13 cellular contexts compared by ENCODE assay signal in genomic region chrX:106649523-106650428, GRCh38. TPM values are rescaled to one million over a fixed set of nuclear protein-coding genes. Genes with fewer than 3 reads are reported as not detected.
DNase-seq lines count a peak whose midpoint lies in the region; ATAC-seq, FAIRE-seq and TF ChIP-seq lines count a peak whose summit lies in the region.
"Had no signal": no experiment of that assay in that cellular context is flagged by ENCODE, and none has a peak within 500 bp of the region (broad histone marks: within the 10 kb centered on the region; RNA-seq: fewer than 3 reads in every experiment).

No MANE protein-coding gene starts in this region.

- no peaks in the 10 kb centered on the region for H3K9me3 Mint-ChIP-seq in astrocyte (ENCODE audit: unreplicated experiment)
- H3K9me3 Mint-ChIP-seq: activated T-helper 1 cell treated with anti-CD3 and anti-CD28 coated beads, Interleukin-12 subunit alpha, Interleukin-12 subunit beta, Interleukin-2, Interleukin-4 antibody, amounts not matched to agents 30 ng/mL and 10 ng/mL and 1 ng/mL, durations not matched to agents 14 hours and 24 hours and 36 hours had no signal

- H3K36me3 ChIP-seq in astrocyte (ENCODE audit: insufficient read depth, low read length): no peaks in the 10 kb centered on the region
- H3K36me3 ChIP-seq in OCI-LY7 (ENCODE audit: insufficient read depth, low read length): peaks cover 20% of the 10 kb centered on the region; the same call in 1 of the 2 replicates
- H3K36me3 ChIP-seq: vagina had no signal

- no peak overlapping the region for H3K4me3 ChIP-seq in astrocyte (ENCODE audit: insufficient read depth, low read depth, low read length)
- no peak overlapping the region for H3K4me3 ChIP-seq in OCI-LY7 (ENCODE audit: low read depth, low read length, poor library complexity, severe bottlenecking)
- H3K4me3 ChIP-seq: vagina had no signal

- DNase-seq in astrocyte (ENCODE audit: low read depth) (no peak), left cardiac atrium (no peak), OCI-LY7 (ENCODE audit: low spot score) (no peak), NCI-H1048 (lab: John Stamatoyannopoulos, UW) (no peak), AG08396 (ENCODE audit: low spot score) (no peak)
- DNase-seq: cerebellar nuclear complex, NCI-H69 had no signal

- no peaks in the 10 kb centered on the region for H3K9me2 ChIP-seq in OCI-LY7 (ENCODE audit: insufficient read depth, low read length)

- H3K27ac ChIP-seq in astrocyte (ENCODE audit: low read depth, low read length) (no peak overlapping the region), OCI-LY7 (ENCODE audit: low read depth, low read length, poor library complexity, severe bottlenecking) (no peak overlapping the region)
- H3K27ac ChIP-seq: parathyroid adenoma, vagina had no signal

- H3K36me3 Mint-ChIP-seq in astrocyte (ENCODE audit: low read depth, unreplicated experiment): no peaks in the 10 kb centered on the region

- peak; percentile 89 for FAIRE-seq in astrocyte (lab: Jason Lieb, UNC)

- peaks cover 4% of the 10 kb centered on the region for H3K4me1 Mint-ChIP-seq in astrocyte (ENCODE audit: low read depth, unreplicated experiment)

- no peak overlapping the region for H2AFZ ChIP-seq in astrocyte (ENCODE audit: low read depth, low read length)
- no peak overlapping the region for H2AFZ ChIP-seq in OCI-LY7 (ENCODE audit: low read length)
- H2AFZ ChIP-seq: parathyroid adenoma had no signal

- H3K27ac Mint-ChIP-seq in astrocyte (ENCODE audit: unreplicated experiment): no peak overlapping the region
- H3K27ac Mint-ChIP-seq: activated T-helper 1 cell treated with anti-CD3 and anti-CD28 coated beads, Interleukin-12 subunit alpha, Interleukin-12 subunit beta, Interleukin-2, Interleukin-4 antibody, amounts not matched to agents 30 ng/mL and 10 ng/mL and 1 ng/mL, durations not matched to agents 14 hours and 24 hours and 36 hours had no signal

- H3K27me3 Mint-ChIP-seq in astrocyte (ENCODE audit: low read depth, unreplicated experiment): no peaks in the 10 kb centered on the region

- BruUV-seq in OCI-LY7 (replicated peaks; lab: Mats Ljungman, UMichigan): no TSS peak

- POLR2A ChIA-PET in OCI-LY7 (lab: Charles Lee): no interaction called here

- CTCF ChIA-PET in OCI-LY7 (lab: Charles Lee; ENCODE audit: unreplicated experiment): no interaction called here

- H3K4me2 ChIP-seq in astrocyte (ENCODE audit: low read length) (no peak overlapping the region), OCI-LY7 (ENCODE audit: low read length) (no peak overlapping the region)

- ATAC-seq in GM18867 (IDR thresholded peaks at IDR 0.05; ENCODE audit: unreplicated experiment) (peak; percentile 99), GM21447 (IDR thresholded peaks at IDR 0.05; ENCODE audit: unreplicated experiment) (peak; percentile 98), HG03066 (IDR thresholded peaks at IDR 0.05; ENCODE audit: low read depth, unreplicated experiment) (peak; percentile 97), left cardiac atrium (no peak)

- H3K79me2 ChIP-seq in astrocyte (ENCODE audit: insufficient read depth, low read length): no peaks in the 10 kb centered on the region
- H3K79me2 ChIP-seq in OCI-LY7 (ENCODE audit: insufficient read depth, low read depth, low read length): no peaks in the 10 kb centered on the region
- H3K79me2 ChIP-seq: parathyroid adenoma had no signal

- H3K4me1 ChIP-seq in astrocyte (ENCODE audit: insufficient read depth, low read length) (no peaks in the 10 kb centered on the region), OCI-LY7 (ENCODE audit: insufficient read depth, low read length, poor library complexity, severe bottlenecking) (no peaks in the 10 kb centered on the region)
- H3K4me1 ChIP-seq: parathyroid adenoma, vagina had no signal

- no peak overlapping the region for H3K4me3 Mint-ChIP-seq in astrocyte (ENCODE audit: unreplicated experiment)
- H3K4me3 Mint-ChIP-seq: activated T-helper 1 cell treated with anti-CD3 and anti-CD28 coated beads, Interleukin-12 subunit alpha, Interleukin-12 subunit beta, Interleukin-2, Interleukin-4 antibody, amounts not matched to agents 30 ng/mL and 10 ng/mL and 1 ng/mL, durations not matched to agents 14 hours and 24 hours and 36 hours had no signal

- H3K9ac ChIP-seq in astrocyte (ENCODE audit: low read length): no peak overlapping the region
- H3K9ac ChIP-seq: parathyroid adenoma had no signal

- no peaks in the 10 kb centered on the region for H3K27me3 ChIP-seq in astrocyte (ENCODE audit: insufficient read depth, low read length)
- H3K27me3 ChIP-seq: vagina had no signal

- H4K20me1 ChIP-seq in astrocyte (ENCODE audit: insufficient read depth, low read length): no peaks in the 10 kb centered on the region
- no peaks in the 10 kb centered on the region for H4K20me1 ChIP-seq in OCI-LY7 (ENCODE audit: insufficient read depth, low read length)

- TF ChIP-seq CTCF in astrocyte (IDR thresholded peaks at IDR 0.05; ENCODE audit: insufficient read depth, low read depth, low read length): no peak
- TF ChIP-seq CTCF in OCI-LY7 (conservative IDR thresholded peaks at IDR 0.05; ENCODE audit: low read length): no peak

- H3K9me3 ChIP-seq in astrocyte (ENCODE audit: insufficient read depth, low read depth, low read length) (no peaks in the 10 kb centered on the region), OCI-LY7 (ENCODE audit: low read length) (no peaks in the 10 kb centered on the region)
- H3K9me3 ChIP-seq: vagina had no signal

- intact Hi-C loops in left cardiac atrium (cut with DNase I): no loop called here
- intact Hi-C loops in OCI-LY7 (cut with micrococcal nuclease; ENCODE audit: unreplicated experiment): no loop called here

RNA-seq across cellular contexts. Expression of gene RADX, which starts 38.0 kb away (rescaled TPM):
- 3.0 and 3.9 TPM in 2 replicates for total RNA-seq in astrocyte
- 1 to 10 TPM; 1.2 to 1.9 TPM for total RNA-seq in left cardiac atrium
- 30.8 and 34.8 TPM in 2 replicates for total RNA-seq in OCI-LY7 (2014; rRNA removed; shearing (Covaris generic))
- total RNA-seq in OCI-LY7 (2022): 34.0 and 35.7 TPM in 2 replicates

Comparison
In these comparisons a context has a peak if more than half of its experiments do, and no peak if none do; other contexts are left out.
1. ATAC-seq: peak in GM18867 (single experiment), GM21447 (single experiment) and HG03066 (single experiment); none in left cardiac atrium (0 of 2).